In the genomic region with DNA sequence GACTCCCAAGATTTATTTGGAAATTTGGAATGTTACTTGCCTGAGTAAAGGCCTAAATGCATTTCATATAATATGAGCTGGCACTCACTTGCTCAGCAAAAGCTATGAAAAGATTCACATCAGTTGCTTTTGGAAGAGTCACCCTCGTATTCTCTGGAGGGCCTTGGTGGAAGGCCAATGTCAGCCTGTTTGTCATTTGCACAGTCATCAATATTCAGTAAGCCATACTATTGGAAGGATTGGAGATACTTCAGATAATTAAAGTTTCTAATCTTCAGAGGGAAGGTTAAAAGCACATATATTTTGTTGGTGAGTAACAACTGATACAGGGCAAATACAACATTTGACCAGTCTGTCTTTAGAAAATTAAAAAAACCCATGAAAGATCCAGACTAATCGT, we compare ENCODE assay signal across 32 cellular contexts. TPM values are rescaled to one million over a fixed set of nuclear protein-coding genes. Genes with fewer than 3 reads are reported as not detected.
"Had no signal": no experiment of that assay in that cellular context is flagged by ENCODE, and none has a peak within 500 bp of the region (broad histone marks: within the 10 kb centered on the region; RNA-seq: fewer than 3 reads in every experiment).

No MANE protein-coding gene starts in this region.

- H3K27ac ChIP-seq: stomach, suprapubic skin, testis, thoracic aorta, thyroid gland, tibial artery, tibial nerve, transverse colon, upper lobe of left lung, upper lobe of right lung, uterus, vagina had no signal

- H3K4me3 Mint-ChIP-seq: stimulated activated effector memory CD8-positive, alpha-beta T cell treated with anti-CD3 and anti-CD28 coated beads, Interleukin-12 subunit alpha, Interleukin-12 subunit beta, amount 100 ng/mL, for 72 hours; stimulated activated memory B cell treated with anti-CD40 and anti-IgM and Interleukin-4, amounts not matched to agents 10 μg/mL and 1 μg/mL and 100 μg/mL, for 72 hours; stimulated activated naive B cell treated with anti-CD40 and anti-IgM and Interleukin-4, amounts not matched to agents 10 μg/mL and 1 μg/mL and 100 μg/mL, for 72 hours; stimulated activated naive CD8-positive, alpha-beta T cell treated with anti-CD3 and anti-CD28 coated beads, Interleukin-15, amount 100 ng/mL, for 72 hours; stimulated activated naive CD8-positive, alpha-beta T cell treated with anti-CD3 and anti-CD28 coated beads, Interleukin-15, Interleukin-2, amounts not matched to agents 100 ng/mL and 50 ng/mL, for 24 hours; type B pancreatic cell had no signal

- FAIRE-seq: urothelium cell line had no signal

- H3K27me3 Mint-ChIP-seq: stimulated activated memory B cell treated with anti-CD40 and anti-IgM and Interleukin-4, amounts not matched to agents 10 μg/mL and 1 μg/mL and 100 μg/mL, for 72 hours; stimulated activated naive CD8-positive, alpha-beta T cell treated with anti-CD3 and anti-CD28 coated beads, Interleukin-15, amount 100 ng/mL, for 72 hours; stimulated activated naive CD8-positive, alpha-beta T cell treated with anti-CD3 and anti-CD28 coated beads, Interleukin-15, Interleukin-2, amounts not matched to agents 100 ng/mL and 50 ng/mL, for 24 hours; type B pancreatic cell had no signal

- H3K4me1 Mint-ChIP-seq: stimulated activated effector memory CD8-positive, alpha-beta T cell treated with anti-CD3 and anti-CD28 coated beads, Interleukin-12 subunit alpha, Interleukin-12 subunit beta, amount 100 ng/mL, for 72 hours; stimulated activated memory B cell treated with anti-CD40 and anti-IgM and Interleukin-4, amounts not matched to agents 10 μg/mL and 1 μg/mL and 100 μg/mL, for 72 hours; stimulated activated naive B cell treated with anti-CD40 and anti-IgM and Interleukin-4, amounts not matched to agents 10 μg/mL and 1 μg/mL and 100 μg/mL, for 72 hours; stimulated activated naive CD8-positive, alpha-beta T cell treated with anti-CD3 and anti-CD28 coated beads, Interleukin-15, amount 100 ng/mL, for 72 hours had no signal

- H3K36me3 Mint-ChIP-seq: stimulated activated effector memory CD8-positive, alpha-beta T cell treated with anti-CD3 and anti-CD28 coated beads, Interleukin-12 subunit alpha, Interleukin-12 subunit beta, amount 100 ng/mL, for 72 hours; stimulated activated memory B cell treated with anti-CD40 and anti-IgM and Interleukin-4, amounts not matched to agents 10 μg/mL and 1 μg/mL and 100 μg/mL, for 72 hours; stimulated activated naive B cell treated with anti-CD40 and anti-IgM and Interleukin-4, amounts not matched to agents 10 μg/mL and 1 μg/mL and 100 μg/mL, for 72 hours; type B pancreatic cell had no signal

- H3K9me3 Mint-ChIP-seq: stimulated activated memory B cell treated with anti-CD40 and anti-IgM and Interleukin-4, amounts not matched to agents 10 μg/mL and 1 μg/mL and 100 μg/mL, for 72 hours; stimulated activated naive CD8-positive, alpha-beta T cell treated with anti-CD3 and anti-CD28 coated beads, Interleukin-15, amount 100 ng/mL, for 72 hours; stimulated activated naive CD8-positive, alpha-beta T cell treated with anti-CD3 and anti-CD28 coated beads, Interleukin-15, Interleukin-2, amounts not matched to agents 100 ng/mL and 50 ng/mL, for 24 hours had no signal

- H3K4me3 ChIP-seq: stomach, suprapubic skin, testis, thoracic aorta, thyroid gland, tibial artery, tibial nerve, transverse colon, upper lobe of left lung, upper lobe of right lung, uterus, vagina had no signal

- H3K27me3 ChIP-seq: stomach, suprapubic skin, testis, thyroid gland, tibial artery, tibial nerve, transverse colon, upper lobe of left lung, upper lobe of right lung, uterus, vagina had no signal

- ATAC-seq: stimulated activated effector memory CD8-positive, alpha-beta T cell treated with anti-CD3 and anti-CD28 coated beads, Interleukin-12 subunit alpha, Interleukin-12 subunit beta, amount 100 ng/mL, for 72 hours; stimulated activated memory B cell treated with anti-CD40 and anti-IgM and Interleukin-4, amounts not matched to agents 10 μg/mL and 1 μg/mL and 100 μg/mL, for 72 hours; stimulated activated naive B cell treated with anti-CD40 and anti-IgM and Interleukin-4, amounts not matched to agents 10 μg/mL and 1 μg/mL and 100 μg/mL, for 72 hours; stimulated activated naive CD8-positive, alpha-beta T cell treated with anti-CD3 and anti-CD28 coated beads, Interleukin-15, amount 100 ng/mL, for 72 hours; stimulated activated naive CD8-positive, alpha-beta T cell treated with anti-CD3 and anti-CD28 coated beads, Interleukin-15, Interleukin-2, amounts not matched to agents 100 U/mL and 50 U/mL, for 24 hours; upper lobe of right lung had no signal

- H3K27ac Mint-ChIP-seq: stimulated activated effector memory CD8-positive, alpha-beta T cell treated with anti-CD3 and anti-CD28 coated beads, Interleukin-12 subunit alpha, Interleukin-12 subunit beta, amount 100 ng/mL, for 72 hours; stimulated activated memory B cell treated with anti-CD40 and anti-IgM and Interleukin-4, amounts not matched to agents 10 μg/mL and 1 μg/mL and 100 μg/mL, for 72 hours; stimulated activated naive B cell treated with anti-CD40 and anti-IgM and Interleukin-4, amounts not matched to agents 10 μg/mL and 1 μg/mL and 100 μg/mL, for 72 hours; stimulated activated naive CD8-positive, alpha-beta T cell treated with anti-CD3 and anti-CD28 coated beads, Interleukin-15, amount 100 ng/mL, for 72 hours; stimulated activated naive CD8-positive, alpha-beta T cell treated with anti-CD3 and anti-CD28 coated beads, Interleukin-15, Interleukin-2, amounts not matched to agents 100 ng/mL and 50 ng/mL, for 24 hours; type B pancreatic cell had no signal

- DNase-seq: stimulated activated CD4-positive, alpha-beta T cell treated with anti-CD3 and anti-CD28 coated beads, Interleukin-2, amount 100 ng/mL, for 48 hours; stimulated activated CD4-positive, alpha-beta T cell treated with anti-CD3 and anti-CD28 coated beads, Interleukin-4, amount 100 ng/mL, for 1 hour; stimulated activated CD4-positive, alpha-beta T cell treated with anti-CD3 and anti-CD28 coated beads, Interleukin-4, amount 100 ng/mL, for 24 hours; stimulated activated CD4-positive, alpha-beta T cell treated with anti-CD3 and anti-CD28 coated beads, Interleukin-4, amount 100 ng/mL, for 4 hours; stimulated activated CD8-positive, alpha-beta memory T cell treated with anti-CD3 and anti-CD28 coated beads, Interleukin-4, amount 100 ng/mL, for 48 hours; stimulated activated naive B cell treated with anti-CD40 and anti-IgM and Interleukin-4, amounts not matched to agents 10 μg/mL and 1 μg/mL and 100 μg/mL, for 72 hours; stimulated activated naive CD4-positive, alpha-beta T cell; stimulated activated naive CD4-positive, alpha-beta T cell treated with Interleukin-2 at 50 U/mL for 16 hours; stimulated activated naive CD8-positive, alpha-beta T cell treated with anti-CD3 and anti-CD28 coated beads, Interleukin-15, amount 100 ng/mL, for 72 hours; stimulated activated naive CD8-positive, alpha-beta T cell treated with anti-CD3 and anti-CD28 coated beads, Interleukin-15, Interleukin-2, amounts not matched to agents 100 U/mL and 50 U/mL, for 24 hours; stomach; substantia nigra; testis; thyroid gland; tibial artery; transverse colon; upper lobe of left lung; upper lobe of right lung; uterus had no signal

- H3K36me3 ChIP-seq: stomach, suprapubic skin, thoracic aorta, thyroid gland, tibial artery, tibial nerve, transverse colon, upper lobe of left lung, upper lobe of right lung, uterus, vagina had no signal

- H3K4me1 ChIP-seq: stomach, suprapubic skin, testis, thyroid gland, tibial artery, tibial nerve, transverse colon, upper lobe of left lung, upper lobe of right lung, uterus, vagina had no signal

- H3K9me3 ChIP-seq: suprapubic skin, testis, thoracic aorta, thyroid gland, tibial artery, tibial nerve, transverse colon, upper lobe of left lung, upper lobe of right lung, uterus, vagina had no signal

RNA-seq across cellular contexts. Expression of gene VCX3A, which starts 36.6 kb away (rescaled TPM):
- total RNA-seq: stomach, subcutaneous adipose tissue, suprapubic skin, temporal lobe, thoracic aorta, tibial nerve, transverse colon, upper lobe of left lung, upper lobe of right lung, ureter, urinary bladder, uterus, vagina had no signal
- polyA plus RNA-seq: urinary bladder had no signal
